Comparison of ENCODE assay signal across 22 cellular contexts in genomic region chr12:108778053-108778452, GRCh38.
"Had no signal": no experiment of that assay in that cellular context is flagged by ENCODE, and none has a peak within 500 bp of the region (broad histone marks: within the 10 kb centered on the region; RNA-seq: fewer than 3 reads in every experiment).

No MANE protein-coding gene starts in this region.

- H3K4me1 Mint-ChIP-seq: activated CD4-positive, alpha-beta T cell treated with anti-CD3 and anti-CD28 coated beads, Interleukin-2, amount 10 ng/mL, durations not matched to agents 24 days and 14 days; activated naive CD4-positive, alpha-beta T cell treated with anti-CD3 and anti-CD28 coated beads, Interleukin-2, amount 10 ng/mL, durations not matched to agents 7 days and 5 days; activated naive CD8-positive, alpha-beta T cell treated with anti-CD3 and anti-CD28 coated beads, Interleukin-2, amount 10 ng/mL, durations not matched to agents 7 days and 5 days; stimulated activated effector memory CD8-positive, alpha-beta T cell treated with anti-CD3 and anti-CD28 coated beads, Interleukin-12 subunit alpha, Interleukin-12 subunit beta, amount 100 ng/mL, for 72 hours had no signal

- H3K27me3 Mint-ChIP-seq: activated CD4-positive, alpha-beta memory T cell treated with anti-CD3 and anti-CD28 coated beads for 36 hours; activated naive CD8-positive, alpha-beta T cell treated with anti-CD3 and anti-CD28 coated beads, Interleukin-2, amount 10 ng/mL, durations not matched to agents 7 days and 5 days; stimulated activated naive CD8-positive, alpha-beta T cell treated with anti-CD3 and anti-CD28 coated beads, Interleukin-15, Interleukin-2, amounts not matched to agents 100 ng/mL and 50 ng/mL, for 24 hours had no signal

- H3K27ac Mint-ChIP-seq: activated CD4-positive, alpha-beta memory T cell treated with anti-CD3 and anti-CD28 coated beads for 36 hours; activated CD4-positive, alpha-beta T cell treated with anti-CD3 and anti-CD28 coated beads, Interleukin-2, amount 10 ng/mL, durations not matched to agents 24 days and 14 days; activated naive CD4-positive, alpha-beta T cell treated with anti-CD3 and anti-CD28 coated beads, Interleukin-2, amount 10 ng/mL, durations not matched to agents 7 days and 5 days; activated naive CD8-positive, alpha-beta T cell treated with anti-CD3 and anti-CD28 coated beads, Interleukin-2, amount 10 ng/mL, durations not matched to agents 7 days and 5 days; activated T-helper 1 cell treated with anti-CD3 and anti-CD28 coated beads, Interleukin-12 subunit alpha, Interleukin-12 subunit beta, Interleukin-2, Interleukin-4 antibody, amounts not matched to agents 30 ng/mL and 10 ng/mL and 1 ng/mL, durations not matched to agents 14 hours and 24 hours and 36 hours; stimulated activated effector memory CD8-positive, alpha-beta T cell treated with anti-CD3 and anti-CD28 coated beads, Interleukin-12 subunit alpha, Interleukin-12 subunit beta, amount 100 ng/mL, for 72 hours; stimulated activated naive CD8-positive, alpha-beta T cell treated with anti-CD3 and anti-CD28 coated beads, Interleukin-15, Interleukin-2, amounts not matched to agents 100 ng/mL and 50 ng/mL, for 24 hours had no signal

- H3K36me3 Mint-ChIP-seq: activated CD4-positive, alpha-beta memory T cell treated with anti-CD3 and anti-CD28 coated beads for 36 hours; activated naive CD4-positive, alpha-beta T cell treated with anti-CD3 and anti-CD28 coated beads, Interleukin-2, amount 10 ng/mL, durations not matched to agents 7 days and 5 days; activated naive CD8-positive, alpha-beta T cell treated with anti-CD3 and anti-CD28 coated beads, Interleukin-2, amount 10 ng/mL, durations not matched to agents 7 days and 5 days had no signal

- H3K9me3 Mint-ChIP-seq: activated CD4-positive, alpha-beta memory T cell treated with anti-CD3 and anti-CD28 coated beads for 36 hours; activated CD4-positive, alpha-beta T cell treated with anti-CD3 and anti-CD28 coated beads, Interleukin-2, amount 10 ng/mL, durations not matched to agents 24 days and 14 days; activated naive CD4-positive, alpha-beta T cell treated with anti-CD3 and anti-CD28 coated beads, Interleukin-2, amount 10 ng/mL, durations not matched to agents 7 days and 5 days; activated naive CD8-positive, alpha-beta T cell treated with anti-CD3 and anti-CD28 coated beads, Interleukin-2, amount 10 ng/mL, durations not matched to agents 7 days and 5 days; activated T-helper 1 cell treated with anti-CD3 and anti-CD28 coated beads, Interleukin-12 subunit alpha, Interleukin-12 subunit beta, Interleukin-2, Interleukin-4 antibody, amounts not matched to agents 30 ng/mL and 10 ng/mL and 1 ng/mL, durations not matched to agents 14 hours and 24 hours and 36 hours; nephron; stimulated activated effector memory CD8-positive, alpha-beta T cell treated with anti-CD3 and anti-CD28 coated beads, Interleukin-12 subunit alpha, Interleukin-12 subunit beta, amount 100 ng/mL, for 72 hours; stimulated activated naive CD8-positive, alpha-beta T cell treated with anti-CD3 and anti-CD28 coated beads, Interleukin-15, Interleukin-2, amounts not matched to agents 100 ng/mL and 50 ng/mL, for 24 hours had no signal

- DNase-seq: activated CD4-positive, alpha-beta memory T cell treated with anti-CD3 and anti-CD28 coated beads for 36 hours; activated CD4-positive, alpha-beta T cell treated with anti-CD3 and anti-CD28 coated beads, Interleukin-2, amount 10 ng/mL, durations not matched to agents 24 days and 14 days; activated CD8-positive, alpha-beta memory T cell treated with anti-CD3 and anti-CD28 coated beads, Interleukin-2, amount 50 U/mL, for 4 hours; activated effector memory CD4-positive, alpha-beta T cell treated with anti-CD3 and anti-CD28 coated beads, Interleukin-2, amount 50 U/mL, for 16 hours; activated naive CD4-positive, alpha-beta T cell treated with anti-CD3 and anti-CD28 coated beads, Interleukin-2, amount 10 ng/mL, durations not matched to agents 7 days and 5 days; activated naive CD8-positive, alpha-beta T cell treated with anti-CD3 and anti-CD28 coated beads, Interleukin-2, amount 10 ng/mL, durations not matched to agents 7 days and 5 days; activated T-cell treated with anti-CD3 and anti-CD28 coated beads, Interleukin-2, amount 50 U/mL, for 1 hour; brain microvascular endothelial cell; dorsolateral prefrontal cortex; effector memory CD4-positive, alpha-beta T cell; kidney glomerular epithelial cell; lower lobe of right lung; mesenchymal stem cell; ovary; retina; small intestine; stimulated activated CD4-positive, alpha-beta T cell treated with anti-CD3 and anti-CD28 coated beads, Interleukin-4, amount 100 ng/mL, for 24 hours; trophoblast cell had no signal

- H3K4me3 Mint-ChIP-seq: activated CD4-positive, alpha-beta memory T cell treated with anti-CD3 and anti-CD28 coated beads for 36 hours; activated CD4-positive, alpha-beta T cell treated with anti-CD3 and anti-CD28 coated beads, Interleukin-2, amount 10 ng/mL, durations not matched to agents 24 days and 14 days; activated naive CD4-positive, alpha-beta T cell treated with anti-CD3 and anti-CD28 coated beads, Interleukin-2, amount 10 ng/mL, durations not matched to agents 7 days and 5 days; activated naive CD8-positive, alpha-beta T cell treated with anti-CD3 and anti-CD28 coated beads, Interleukin-2, amount 10 ng/mL, durations not matched to agents 7 days and 5 days; activated T-helper 1 cell treated with anti-CD3 and anti-CD28 coated beads, Interleukin-12 subunit alpha, Interleukin-12 subunit beta, Interleukin-2, Interleukin-4 antibody, amounts not matched to agents 30 ng/mL and 10 ng/mL and 1 ng/mL, durations not matched to agents 14 hours and 24 hours and 36 hours; nephron; stimulated activated effector memory CD8-positive, alpha-beta T cell treated with anti-CD3 and anti-CD28 coated beads, Interleukin-12 subunit alpha, Interleukin-12 subunit beta, amount 100 ng/mL, for 72 hours; stimulated activated naive CD8-positive, alpha-beta T cell treated with anti-CD3 and anti-CD28 coated beads, Interleukin-15, Interleukin-2, amounts not matched to agents 100 ng/mL and 50 ng/mL, for 24 hours had no signal
